ENCODE assay signal across 21 cellular contexts in genomic region chr4:92334716-92335350, GRCh38. TPM values are rescaled to one million over a fixed set of nuclear protein-coding genes. Genes with fewer than 3 reads are reported as not detected.
DNase-seq lines count a peak whose midpoint lies in the region; ATAC-seq and TF ChIP-seq lines count a peak whose summit lies in the region.
"Had no signal": no experiment of that assay in that cellular context is flagged by ENCODE, and none has a peak within 500 bp of the region (broad histone marks: within the 10 kb centered on the region; RNA-seq: fewer than 3 reads in every experiment).

No MANE protein-coding gene starts in this region.

- intact Hi-C loops in left cardiac atrium (cut with DNase I): no loop called here

- peak; percentile 60 to 87 for DNase-seq in NCI-H446 (lab: John Stamatoyannopoulos, UW)
- peak; percentile 67 for DNase-seq in astrocyte of the spinal cord (ENCODE audit: low read depth, low spot score)
- no peak for DNase-seq in left cardiac atrium
- peak; percentile 11 for DNase-seq in putamen (ENCODE audit: low spot score)
- DNase-seq in GM19238 (ENCODE audit: insufficient read length, low spot score): no peak
- DNase-seq in occipital lobe (lab: John Stamatoyannopoulos, UW): no peak
- DNase-seq in immature natural killer cell: no peak
- DNase-seq: activated CD4-positive, alpha-beta T cell treated with anti-CD3 and anti-CD28 coated beads, Interleukin-2, amount 50 U/mL, for 48 hours; activated T-cell treated with anti-CD3 and anti-CD28 coated beads for 4 hours; EL; GOT3; NCI-H2107; SIG-M5; stimulated activated CD4-positive, alpha-beta T cell treated with anti-CD3 and anti-CD28 coated beads, Interleukin-2, amount 100 ng/mL, for 24 hours; T-helper 2 cell had no signal

- peaks cover 7 to 27% (median 11%) of the 10 kb centered on the region in 6 donors for H3K9me3 Mint-ChIP-seq in immature natural killer cell
- H3K9me3 Mint-ChIP-seq: stimulated activated naive CD8-positive, alpha-beta T cell treated with anti-CD3 and anti-CD28 coated beads, Interleukin-15, Interleukin-2, amounts not matched to agents 100 ng/mL and 50 ng/mL, for 24 hours; type B pancreatic cell; WTC11 had no signal

- ATAC-seq in left cardiac atrium (peak; percentile 83 to 95), HG02610 (IDR thresholded peaks at IDR 0.05; ENCODE audit: unreplicated experiment) (no peak)
- ATAC-seq: WTC11 had no signal

- in situ Hi-C loops in astrocyte of the spinal cord (cut with HindIII; ENCODE audit: low sequenced_read_pairs): no loop called here

- H3K27ac Mint-ChIP-seq in immature natural killer cell: no peak overlapping the region
- H3K27ac Mint-ChIP-seq: stimulated activated naive CD8-positive, alpha-beta T cell treated with anti-CD3 and anti-CD28 coated beads, Interleukin-15, Interleukin-2, amounts not matched to agents 100 ng/mL and 50 ng/mL, for 24 hours; type B pancreatic cell had no signal

- no peaks in the 10 kb centered on the region for H3K4me1 Mint-ChIP-seq in immature natural killer cell

- H3K4me3 Mint-ChIP-seq in immature natural killer cell: no peak overlapping the region
- H3K4me3 Mint-ChIP-seq: stimulated activated naive CD8-positive, alpha-beta T cell treated with anti-CD3 and anti-CD28 coated beads, Interleukin-15, Interleukin-2, amounts not matched to agents 100 ng/mL and 50 ng/mL, for 24 hours; type B pancreatic cell; WTC11 had no signal

- H3K27me3 Mint-ChIP-seq in immature natural killer cell (ENCODE audit: low read depth in 3 of 3): no peaks in the 10 kb centered on the region
- H3K27me3 Mint-ChIP-seq: stimulated activated naive CD8-positive, alpha-beta T cell treated with anti-CD3 and anti-CD28 coated beads, Interleukin-15, Interleukin-2, amounts not matched to agents 100 ng/mL and 50 ng/mL, for 24 hours; type B pancreatic cell had no signal

- no peaks in the 10 kb centered on the region for H3K36me3 Mint-ChIP-seq in immature natural killer cell
- H3K36me3 Mint-ChIP-seq: type B pancreatic cell, WTC11 had no signal

- H3K4me3 ChIP-seq in astrocyte of the spinal cord (ENCODE audit: low read depth, low read length): no peak overlapping the region

- TF ChIP-seq CTCF in astrocyte of the spinal cord (IDR thresholded peaks at IDR 0.05; ENCODE audit: low read depth, low read length): no peak

RNA-seq across cellular contexts. Expression of gene GRID2, which starts 31.1 kb away (rescaled TPM):
- 1 to 10 TPM in 1 of 2 donors, under 1 TPM in 1; 0.42 to 1.1 TPM for total RNA-seq in left cardiac atrium
- 21.8 TPM for total RNA-seq in occipital lobe
- polyA plus RNA-seq in immature natural killer cell: not detected
- total RNA-seq: lower leg skin, osteoblast had no signal

Comparison
In these comparisons a context has a peak if more than half of its experiments do, and no peak if none do; other contexts are left out.
1. DNase-seq: peak in NCI-H446 (2 of 2), astrocyte of the spinal cord (single experiment) and putamen (single experiment); none in left cardiac atrium (single experiment), GM19238 (single experiment), occipital lobe (single experiment) and immature natural killer cell (0 of 3).
2. RNA of gene GRID2, which starts 31.1 kb away (total RNA-seq): 21.8 TPM in occipital lobe (single experiment); 0.42 to 1.1 TPM in left cardiac atrium; every median in the first group is over 10 times any median in the second.